Comparison of ENCODE assay signal across 8 cellular contexts in the genomic region with DNA sequence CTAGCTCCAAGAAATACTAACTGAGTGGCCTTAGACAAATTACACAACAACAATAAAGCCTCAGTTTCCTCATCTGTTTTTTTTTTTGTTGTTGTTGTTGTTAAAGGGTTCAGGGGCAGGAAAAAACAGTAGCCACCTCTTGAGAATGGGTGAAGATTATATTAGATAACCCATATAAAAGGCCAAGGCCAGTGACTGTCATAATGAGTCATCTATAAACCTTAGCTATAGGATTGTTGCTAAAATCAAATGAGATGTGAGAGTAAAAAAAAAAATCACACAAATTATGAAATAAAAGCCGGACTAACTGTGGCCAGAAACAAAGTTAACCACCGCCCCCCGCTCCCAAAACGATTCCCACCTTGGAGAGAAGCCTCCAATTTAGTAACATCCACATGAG. TPM values are rescaled to one million over a fixed set of nuclear protein-coding genes. Genes with fewer than 3 reads are reported as not detected.
DNase-seq lines count a peak whose midpoint lies in the region; FAIRE-seq and TF ChIP-seq lines count a peak whose summit lies in the region.

No MANE protein-coding gene starts in this region.

- no peaks in the 10 kb centered on the region for H3K9me2 ChIP-seq in DOHH2 (replicated peaks; ENCODE audit: control insufficient read depth, low read length)
- no peaks in the 10 kb centered on the region for H3K9me2 ChIP-seq in PC-9 (ENCODE audit: insufficient read depth)

- H3F3A ChIP-seq in DOHH2 (ENCODE audit: control insufficient read depth, insufficient read depth): peaks cover 10% of the 10 kb centered on the region
- peaks cover 51% of the 10 kb centered on the region for H3F3A ChIP-seq in PC-9 (ENCODE audit: insufficient read depth, low read depth)

- no peak overlapping the region for H3K14ac ChIP-seq in trophoblast cell (ENCODE audit: low read length)

- peaks cover 25% of the 10 kb centered on the region for H4K20me1 ChIP-seq in DOHH2 (ENCODE audit: control insufficient read depth, insufficient read depth, low read depth, low read length)
- H4K20me1 ChIP-seq in PC-9 (ENCODE audit: insufficient read depth): peaks cover 48% of the 10 kb centered on the region
- peaks cover 5% of the 10 kb centered on the region for H4K20me1 ChIP-seq in endothelial cell of umbilical vein (replicated peaks; ENCODE audit: control insufficient read depth, extremely low read depth, insufficient read depth, low read length)

- H4K12ac ChIP-seq in trophoblast cell (ENCODE audit: low read depth, low read length): no peak overlapping the region

- dilution Hi-C loops in endothelial cell of umbilical vein (cut with MboI; ENCODE audit: extremely low pct_ligation_motif_present, low sequenced_read_pairs): no loop called here

- H2AK5ac ChIP-seq in trophoblast cell (ENCODE audit: low read length): no peak overlapping the region

- peak overlapping the region; percentile 95 for H3K4ac ChIP-seq in trophoblast cell (ENCODE audit: low read depth, low read length)

- POLR2A ChIA-PET in PC-9 (lab: Charles Lee; ENCODE audit: unreplicated experiment): interaction anchor here (0.6 to 0.9 kb wide), 3 partner anchors 8 to 93 kb away, joined by 3 to 6 read pairs (median 5); partner anchors contain the start of gene TRAFD1
- POLR2A ChIA-PET in endothelial cell of umbilical vein (lab: Charles Lee): interaction anchor here (1.1 kb wide), 1 partner anchor 19 kb away, joined by 4 read pairs; no protein-coding TSS in a partner anchor

- WGBS in trophoblast cell (ENCODE audit: extremely low coverage, insufficient coverage, insufficient read length): no CpG with 5 or more reads among the region's 4 CpGs

- no peak overlapping the region for H4K91ac ChIP-seq in trophoblast cell (ENCODE audit: low read depth, low read length)

- no TSS peak for BruUV-seq in PC-9 (replicated peaks; lab: Mats Ljungman, UMichigan)
- no TSS peak for BruUV-seq in endothelial cell of umbilical vein (replicated peaks; lab: Mats Ljungman, UMichigan)

- DNase-seq in PC-9 (peak in 1 of 2 experiments; percentile 39), endothelial cell of umbilical vein (ENCODE audit: low read depth, low spot score) (no peak), trophoblast cell (no peak), H54 (ENCODE audit: insufficient read length, low spot score) (no peak), mucosa of gallbladder (ENCODE audit: low spot score) (no peak), NCI-H524 treated with DMSO at 0.1 percent for 48 hours (lab: John Stamatoyannopoulos, UW) (no peak), hepatic stellate cell (ENCODE audit: low spot score) (no peak)

- no peaks in the 10 kb centered on the region for H3K27me3 ChIP-seq in DOHH2 (ENCODE audit: control insufficient read depth, low read length)
- H3K27me3 ChIP-seq in PC-9 (ENCODE audit: insufficient read depth, low read depth): no peaks in the 10 kb centered on the region
- H3K27me3 ChIP-seq in endothelial cell of umbilical vein (ENCODE audit: control insufficient read depth in 2 of 2, insufficient read depth in 2 of 2, low read length in 2 of 2): no peaks in the 10 kb centered on the region
- H3K27me3 ChIP-seq in trophoblast cell (ENCODE audit: insufficient read depth, low read length): no peaks in the 10 kb centered on the region

- H3K4me1 ChIP-seq in DOHH2 (ENCODE audit: control insufficient read depth, low read length): peaks cover 46% of the 10 kb centered on the region
- H3K4me1 ChIP-seq in PC-9 (replicated peaks; ENCODE audit: insufficient read depth): peaks cover 49% of the 10 kb centered on the region
- H3K4me1 ChIP-seq in endothelial cell of umbilical vein (ENCODE audit: control insufficient read depth, extremely low read depth, insufficient read depth, low read length): peaks cover 10% of the 10 kb centered on the region
- no peaks in the 10 kb centered on the region for H3K4me1 ChIP-seq in trophoblast cell (ENCODE audit: control insufficient read depth in 1 of 2, insufficient read depth in 2 of 2, low read length in 2 of 2)

- intact Hi-C loops in PC-9 (cut with micrococcal nuclease; ENCODE audit: unreplicated experiment): no loop called here
- intact Hi-C loops in endothelial cell of umbilical vein (cut with micrococcal nuclease): loop anchor here (5.0 kb wide), 2 partner anchors 95 to 280 kb away; partner anchors contain the start of genes ERP29 and TMEM116

- peaks cover 68% of the 10 kb centered on the region for H3K79me2 ChIP-seq in DOHH2 (ENCODE audit: control insufficient read depth, low read length)
- H3K79me2 ChIP-seq in PC-9 (ENCODE audit: low read depth): peaks cover 84% of the 10 kb centered on the region
- H3K79me2 ChIP-seq in endothelial cell of umbilical vein (ENCODE audit: control insufficient read depth, insufficient read depth, low read length): peaks cover 64% of the 10 kb centered on the region
- peaks cover 22% of the 10 kb centered on the region for H3K79me2 ChIP-seq in trophoblast cell (ENCODE audit: control insufficient read depth, insufficient read depth, low read length, poor library complexity)

- no peak overlapping the region for H2BK120ac ChIP-seq in trophoblast cell (ENCODE audit: insufficient read depth, low read length, poor library complexity)

- no peak for TF ChIP-seq CTCF in DOHH2 (IDR thresholded peaks at IDR 0.05; ENCODE audit: low read depth, low read length, poor library complexity, severe bottlenecking)
- TF ChIP-seq CTCF in PC-9 (conservative IDR thresholded peaks at IDR 0.05): no peak
- no peak for TF ChIP-seq CTCF in endothelial cell of umbilical vein (IDR thresholded peaks at IDR 0.05; ENCODE audit: extremely low read depth in 1 of 2, insufficient read depth in 1 of 2, low read depth in 1 of 2, low read length in 2 of 2)

- H3K27ac ChIP-seq in DOHH2 (ENCODE audit: low read depth, low read length) (peak overlapping the region; percentile 96), PC-9 (peak overlapping the region; percentile 94), endothelial cell of umbilical vein (ENCODE audit: insufficient read depth, low read depth, low read length) (peak overlapping the region; percentile 74), trophoblast cell (ENCODE audit: low read depth, low read length) (no peak overlapping the region)

- H3K9ac ChIP-seq in endothelial cell of umbilical vein (replicated peaks; ENCODE audit: extremely low read depth, insufficient read depth, low read length) (peak overlapping the region; percentile 90), trophoblast cell (ENCODE audit: low read length) (no peak overlapping the region)

- H3K4me2 ChIP-seq in DOHH2 (ENCODE audit: low read length): peak overlapping the region; percentile 67
- peak overlapping the region; percentile 76 for H3K4me2 ChIP-seq in PC-9
- H3K4me2 ChIP-seq in endothelial cell of umbilical vein (ENCODE audit: insufficient read depth, low read length): peak overlapping the region; percentile 98
- H3K4me2 ChIP-seq in trophoblast cell (ENCODE audit: low read length): peak overlapping the region; percentile 88

- no peak overlapping the region for H2BK12ac ChIP-seq in trophoblast cell (ENCODE audit: low read length)

- H2AFZ ChIP-seq in PC-9 (no peak overlapping the region), endothelial cell of umbilical vein (ENCODE audit: low read depth, low read length) (no peak overlapping the region), trophoblast cell (ENCODE audit: insufficient read depth, low read length, poor library complexity) (no peak overlapping the region)

- H3K9me3 ChIP-seq in DOHH2 (ENCODE audit: control insufficient read depth, insufficient read depth, low read length): no peaks in the 10 kb centered on the region
- H3K9me3 ChIP-seq in PC-9 (ENCODE audit: insufficient read depth, low read depth): no peaks in the 10 kb centered on the region
- no peaks in the 10 kb centered on the region for H3K9me3 ChIP-seq in endothelial cell of umbilical vein (replicated peaks; ENCODE audit: control insufficient read depth, insufficient read depth, low read length)
- no peaks in the 10 kb centered on the region for H3K9me3 ChIP-seq in trophoblast cell (ENCODE audit: insufficient read depth, low read depth, low read length)

- H3K23ac ChIP-seq in trophoblast cell (ENCODE audit: low read length): no peak overlapping the region

- H3K79me1 ChIP-seq in trophoblast cell (ENCODE audit: low read length): peaks cover 11% of the 10 kb centered on the region

- no peak overlapping the region for H3K18ac ChIP-seq in trophoblast cell (ENCODE audit: low read length)

- H3K4me3 ChIP-seq in DOHH2 (ENCODE audit: low read length): peak overlapping the region; percentile 88
- H3K4me3 ChIP-seq in PC-9: peak overlapping the region; percentile 68
- H3K4me3 ChIP-seq in endothelial cell of umbilical vein (replicated peaks in 1 of 3; ENCODE audit: insufficient read depth in 1 of 3, low read depth in 1 of 3, low read length in 3 of 3): peak overlapping the region; percentile 81 to 96 (median 95)
- no peak overlapping the region for H3K4me3 ChIP-seq in trophoblast cell (ENCODE audit: low read depth, low read length)

- no peak overlapping the region for H4K8ac ChIP-seq in trophoblast cell (ENCODE audit: low read depth, low read length)

- CTCF ChIA-PET in PC-9 (lab: Charles Lee): no interaction called here
- CTCF ChIA-PET in endothelial cell of umbilical vein (lab: Charles Lee): interaction anchor here (0.8 to 1.1 kb wide), 2 partner anchors 9 to 23 kb away, joined by 3 read pairs; no protein-coding TSS in a partner anchor

- TF ChIP-seq POLR2A in endothelial cell of umbilical vein (IDR thresholded peaks at IDR 0.05; ENCODE audit: low read depth, low read length): no peak
- TF ChIP-seq POLR2A in H54 (IDR thresholded peaks at IDR 0.05; ENCODE audit: low read depth, low read length): no peak

- H3K36me3 ChIP-seq in DOHH2 (ENCODE audit: control insufficient read depth, low read length) (peaks cover 49% of the 10 kb centered on the region), PC-9 (ENCODE audit: low read depth) (peaks cover 23% of the 10 kb centered on the region; the same call in 1 of the 2 replicates), endothelial cell of umbilical vein (ENCODE audit: control insufficient read depth in 2 of 2, extremely low read depth in 1 of 2, insufficient read depth in 2 of 2, low read length in 2 of 2) (no peaks in the 10 kb centered on the region), trophoblast cell (ENCODE audit: control insufficient read depth in 1 of 2, insufficient read depth in 2 of 2, low read length in 2 of 2) (no peaks in the 10 kb centered on the region)

- no peaks in the 10 kb centered on the region for H3K9me1 ChIP-seq in endothelial cell of umbilical vein (replicated peaks; ENCODE audit: control insufficient read depth, extremely low read depth, insufficient read depth, low read length)

- H2BK5ac ChIP-seq in trophoblast cell (ENCODE audit: low read depth, low read length, poor library complexity): no peak overlapping the region

- FAIRE-seq in endothelial cell of umbilical vein (lab: Jason Lieb, UNC): no peak
- FAIRE-seq in H54 (lab: Jason Lieb, UNC): no peak

RNA-seq across cellular contexts. Expression of gene NAA25, which starts 1.3 kb away (rescaled TPM):
- total RNA-seq in PC-9 (2021) (29.5 and 37.0 TPM in 2 replicates), endothelial cell of umbilical vein (25.5 and 26.6 TPM in 2 replicates), mucosa of gallbladder (15.8 TPM)
- 3.9 and 5.3 TPM in 2 replicates for polyA plus RNA-seq in endothelial cell of umbilical vein
- 4.8 and 5.3 TPM in 2 replicates for polyA plus RNA-seq in endothelial cell of umbilical vein (2011; cell fraction: cytosol; rRNA removed)
- 17.7 and 24.9 TPM in 2 replicates for polyA plus RNA-seq in endothelial cell of umbilical vein (2011; cell fraction: nucleus; rRNA removed)
- 12.7 and 21.1 TPM in 2 replicates for polyA plus RNA-seq in endothelial cell of umbilical vein (2012)
- polyA minus RNA-seq in endothelial cell of umbilical vein: 19.6 and 22.2 TPM in 2 replicates
- 18.5 TPM for polyA minus RNA-seq in endothelial cell of umbilical vein (2011; cell fraction: cytosol; rRNA and poly(A)+ RNA removed)
- 29.1 and 46.5 TPM in 2 replicates for polyA minus RNA-seq in endothelial cell of umbilical vein (2011; cell fraction: nucleus; rRNA and poly(A)+ RNA removed)
- 17.0 and 19.3 TPM in 2 replicates for polyA plus RNA-seq in trophoblast cell (2013)

RNA-seq across cellular contexts. Expression of gene TRAFD1, which starts 18.1 kb away (rescaled TPM):
- total RNA-seq in PC-9 (2021): 34.1 and 38.7 TPM in 2 replicates
- total RNA-seq in endothelial cell of umbilical vein: 22.4 and 24.9 TPM in 2 replicates
- polyA plus RNA-seq in endothelial cell of umbilical vein: 17.3 and 20.3 TPM in 2 replicates
- polyA plus RNA-seq in endothelial cell of umbilical vein (2011; cell fraction: cytosol; rRNA removed): 20.3 and 20.5 TPM in 2 replicates
- 20.3 and 22.4 TPM in 2 replicates for polyA plus RNA-seq in endothelial cell of umbilical vein (2011; cell fraction: nucleus; rRNA removed)
- 26.9 and 28.5 TPM in 2 replicates for polyA plus RNA-seq in endothelial cell of umbilical vein (2012)
- 23.1 and 27.4 TPM in 2 replicates for polyA minus RNA-seq in endothelial cell of umbilical vein
- polyA minus RNA-seq in endothelial cell of umbilical vein (2011; cell fraction: cytosol; rRNA and poly(A)+ RNA removed): 16.3 TPM
- polyA minus RNA-seq in endothelial cell of umbilical vein (2011; cell fraction: nucleus; rRNA and poly(A)+ RNA removed): 7.1 and 10.6 TPM in 2 replicates
- 15.0 and 16.1 TPM in 2 replicates for polyA plus RNA-seq in trophoblast cell (2013)
- 28.1 TPM for total RNA-seq in mucosa of gallbladder
